ENCODE assay signal across 8 cellular contexts in genomic region chr11:133075351-133075750, GRCh38.
"Had no signal": no experiment of that assay in that cellular context is flagged by ENCODE, and none has a peak within 500 bp of the region (broad histone marks: within the 10 kb centered on the region; RNA-seq: fewer than 3 reads in every experiment).

No MANE protein-coding gene starts in this region.

- H3K4me3 ChIP-seq: GM23248, GM23338, HAP-1 had no signal

- DNase-seq: GM23248, GOT3, H7, H9, HCEC 1CT, HFFc6 had no signal

- H3K9me3 ChIP-seq: HAP-1 had no signal

- H3K36me3 ChIP-seq: HAP-1 had no signal

- H3K27ac ChIP-seq: GM23248 had no signal

- H3K4me1 ChIP-seq: HAP-1 had no signal
